ENCODE assay signal across 9 cellular contexts in genomic region chr13:114130708-114131580, GRCh38. TPM values are rescaled to one million over a fixed set of nuclear protein-coding genes. Genes with fewer than 3 reads are reported as not detected.
DNase-seq lines count a peak whose midpoint lies in the region; ATAC-seq, FAIRE-seq and TF ChIP-seq lines count a peak whose summit lies in the region.
"Had no signal": no experiment of that assay in that cellular context is flagged by ENCODE, and none has a peak within 500 bp of the region (broad histone marks: within the 10 kb centered on the region; RNA-seq: fewer than 3 reads in every experiment).

No MANE protein-coding gene starts in this region.

- intact Hi-C loops in sciatic nerve (cut with DNase I), result no loop called here

- POLR2A ChIA-PET in T-cell (lab: Charles Lee), result interaction anchor here (0.6 to 1.1 kb wide), 3 partner anchors 17 to 114 kb away, joined by 3 to 10 read pairs (median 5); no protein-coding TSS in a partner anchor

- H3K4me3 ChIP-seq in GM08714 (ENCODE audit: low read length), result peak overlapping the region; percentile 67; the same call in 1 of the 2 replicates
- peak overlapping the region; percentile 82 for H3K4me3 ChIP-seq in Jurkat, Clone E6-1 (ENCODE audit: low read length)
- peak overlapping the region; percentile 80 for H3K4me3 ChIP-seq in iPS-11a (ENCODE audit: low read depth, low read length)

- H3K4me3 Mint-ChIP-seq in T-cell, result peak overlapping the region; percentile 97 to 100 (median 99)
- H3K4me3 Mint-ChIP-seq in brain, result peak overlapping the region; percentile 96 to 100 (median 98)

- CTCF ChIA-PET in T-cell (lab: Charles Lee), result interaction anchor here in 1 of 2 donors (1.1 kb wide), 1 partner anchor 17 kb away, joined by 4 read pairs; no protein-coding TSS in a partner anchor

- H3K27ac Mint-ChIP-seq in T-cell (peak overlapping the region; percentile 95 to 99), brain (peak overlapping the region; percentile 95 to 99 (median 98))

- DNase-seq in Jurkat, Clone E6-1 (ENCODE audit: low read depth, low spot score), result peak; percentile 92
- DNase-seq in T-cell (peak; percentile 54 to 86 (median 72)), sciatic nerve (ENCODE audit: low spot score) (no peak), D721Med (ENCODE audit: insufficient read length, low spot score) (no peak)

- H3K9me3 Mint-ChIP-seq in T-cell (no peaks in the 10 kb centered on the region), brain (peaks cover 0 to 5% (median 3%) of the 10 kb centered on the region in 5 experiments)

- FAIRE-seq in D721Med (lab: Jason Lieb, UNC), result no peak
- FAIRE-seq: endometrium had no signal

- H3K36me3 Mint-ChIP-seq in T-cell (peaks cover 32% of the 10 kb centered on the region), brain (no peaks in the 10 kb centered on the region)

- H3K27me3 Mint-ChIP-seq in T-cell, result no peaks in the 10 kb centered on the region
- peaks cover 11% of the 10 kb centered on the region for H3K27me3 Mint-ChIP-seq in brain

- H3K4me1 Mint-ChIP-seq in T-cell (peaks cover 59 to 71% (median 69%) of the 10 kb centered on the region in 3 donors), brain (peaks cover 72% of the 10 kb centered on the region)

- peak; percentile 33 to 54 (median 42) for ATAC-seq in T-cell (replicated peaks in 1 of 4)
- ATAC-seq in sciatic nerve, result peak; percentile 60
- ATAC-seq in GM19023 (IDR thresholded peaks at IDR 0.05; ENCODE audit: unreplicated experiment), result no peak

- TF ChIP-seq CTCF in brain (conservative IDR thresholded peaks at IDR 0.05) (no peak), D721Med (IDR thresholded peaks at IDR 0.05; ENCODE audit: insufficient read depth, missing control alignments) (no peak)

RNA-seq across cellular contexts. Expression of gene RASA3, which starts 1.5 kb away (rescaled TPM):
- polyA plus RNA-seq in Jurkat, Clone E6-1 (2012; ENCODE audit: insufficient read depth, insufficient read length), result 19.0 TPM
- total RNA-seq in T-cell (100 to 1,000 TPM; 223 to 267 (median 238) TPM), sciatic nerve (47.6 TPM)
- 12.4 TPM for polyA plus RNA-seq in brain (ENCODE audit: insufficient read depth, low read depth, low replicate concordance)

RNA-seq across cellular contexts. Expression of gene CFAP97D2, which starts 48.1 kb away (rescaled TPM):
- polyA plus RNA-seq in Jurkat, Clone E6-1 (2012; ENCODE audit: insufficient read depth, insufficient read length), result not detected
- total RNA-seq in T-cell, result 1 to 10 TPM in 3 of 5 donors, under 1 TPM in 2; 0.92 to 4.5 (median 2.6) TPM
- polyA plus RNA-seq in brain (ENCODE audit: insufficient read depth, low read depth, low replicate concordance), result 0.92 TPM
- total RNA-seq in sciatic nerve, result not detected

Comparison
In these comparisons a context has a peak if more than half of its experiments do, and no peak if none do; other contexts are left out.
1. DNase-seq: peak in Jurkat, Clone E6-1 (single experiment) and T-cell (34 of 34); none in sciatic nerve (single experiment) and D721Med (single experiment).
2. Peak in every context shown above with its lines, with median percentiles within 50 percentile points of each other: H3K4me3 ChIP-seq.